Comparison of ENCODE assay signal across 9 cellular contexts in the genomic region with DNA sequence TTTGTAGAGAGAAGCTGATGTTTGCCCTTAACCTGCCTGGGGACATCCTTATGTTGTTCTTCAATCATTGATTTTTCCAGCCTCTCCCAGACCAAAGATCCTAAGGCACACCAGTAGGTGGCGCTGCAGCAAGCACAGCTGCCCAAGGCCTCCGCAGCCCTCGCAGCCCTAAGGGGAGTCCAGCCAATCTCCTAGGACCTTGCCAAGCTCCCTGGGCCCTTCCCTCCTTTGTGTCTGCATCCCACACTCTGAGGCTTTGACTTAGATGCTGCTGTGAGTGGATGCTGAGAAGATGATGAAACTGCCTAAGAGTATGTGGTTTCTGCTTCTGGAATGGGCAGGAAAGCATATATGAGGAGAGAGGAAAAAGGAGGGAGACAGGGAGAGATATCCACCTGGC. TPM values are rescaled to one million over a fixed set of nuclear protein-coding genes. Genes with fewer than 3 reads are reported as not detected.
DNase-seq lines count a peak whose midpoint lies in the region; ATAC-seq lines count a peak whose summit lies in the region.
"Had no signal": no experiment of that assay in that cellular context is flagged by ENCODE, and none has a peak within 500 bp of the region (broad histone marks: within the 10 kb centered on the region; RNA-seq: fewer than 3 reads in every experiment).

No MANE protein-coding gene starts in this region.

- no peaks in the 10 kb centered on the region for H3K36me3 Mint-ChIP-seq in natural killer cell treated with Interleukin-12 subunit alpha and Interleukin-12 subunit beta and Interleukin-15 and Interleukin-18, amount 100 ng/mL, for 72 hours

- DNase-seq in NK-92 treated with Interleukin-12 subunit alpha and Interleukin-12 subunit beta, amount 100 ng/mL, for 24 hours (lab: John Stamatoyannopoulos, UW): peak; percentile 7
- DNase-seq in NK-92 (lab: John Stamatoyannopoulos, UW; ENCODE audit: unreplicated experiment) (no peak), NCI-H748 (lab: John Stamatoyannopoulos, UW; ENCODE audit: unreplicated experiment) (peak; percentile 22), dermis blood vessel endothelial cell (peak; percentile 45), myocyte (ENCODE audit: low read depth) (peak; percentile 19), HPDE6-E6E7 (ENCODE audit: extremely low spot score) (no peak)
- no peak for DNase-seq in natural killer cell treated with Interleukin-12 subunit alpha and Interleukin-12 subunit beta and Interleukin-15 and Interleukin-18, amount 100 ng/mL, for 72 hours (ENCODE audit: low spot score)

- no peak overlapping the region for H3K27ac Mint-ChIP-seq in natural killer cell treated with Interleukin-12 subunit alpha and Interleukin-12 subunit beta and Interleukin-15 and Interleukin-18, amount 100 ng/mL, for 72 hours

- peaks cover 24 to 59% of the 10 kb centered on the region in 2 donors for H3K27me3 Mint-ChIP-seq in natural killer cell treated with Interleukin-12 subunit alpha and Interleukin-12 subunit beta and Interleukin-15 and Interleukin-18, amount 100 ng/mL, for 72 hours

- peaks cover 3% of the 10 kb centered on the region for H3K9me3 Mint-ChIP-seq in natural killer cell treated with Interleukin-12 subunit alpha and Interleukin-12 subunit beta and Interleukin-15 and Interleukin-18, amount 100 ng/mL, for 72 hours

- no peak overlapping the region for H3K4me3 Mint-ChIP-seq in natural killer cell treated with Interleukin-12 subunit alpha and Interleukin-12 subunit beta and Interleukin-15 and Interleukin-18, amount 100 ng/mL, for 72 hours

- H3K4me1 Mint-ChIP-seq in natural killer cell treated with Interleukin-12 subunit alpha and Interleukin-12 subunit beta and Interleukin-15 and Interleukin-18, amount 100 ng/mL, for 72 hours (ENCODE audit: low read depth in 2 of 2): no peaks in the 10 kb centered on the region

- no peak for ATAC-seq in HG02623 (IDR thresholded peaks at IDR 0.05; ENCODE audit: unreplicated experiment)
- no peak for ATAC-seq in natural killer cell treated with Interleukin-12 subunit alpha and Interleukin-12 subunit beta and Interleukin-15 and Interleukin-18, amount 100 ng/mL, for 72 hours

RNA-seq across cellular contexts. Expression of a gene that starts 47.1 kb away (rescaled TPM):
- total RNA-seq in dermis blood vessel endothelial cell: not detected in 2 replicates
- total RNA-seq in myocyte: 0.36 and 1.6 TPM in 2 replicates
- polyA plus RNA-seq in myocyte (2012): 0.86 TPM
- total RNA-seq in natural killer cell treated with Interleukin-12 subunit alpha and Interleukin-12 subunit beta and Interleukin-15 and Interleukin-18, amount 100 ng/mL, for 72 hours: not detected
- total RNA-seq: skeletal muscle tissue had no signal

Comparison
In these comparisons a context has a peak if more than half of its experiments do, and no peak if none do; other contexts are left out.
1. DNase-seq: peak in NK-92 treated with Interleukin-12 subunit alpha and Interleukin-12 subunit beta, amount 100 ng/mL, for 24 hours (single experiment), NCI-H748 (single experiment), dermis blood vessel endothelial cell (single experiment) and myocyte (single experiment); none in NK-92 (single experiment), HPDE6-E6E7 (single experiment) and natural killer cell treated with Interleukin-12 subunit alpha and Interleukin-12 subunit beta and Interleukin-15 and Interleukin-18, amount 100 ng/mL, for 72 hours (single experiment).